In genomic region chr16:75760018-75760519, GRCh38 we compare ENCODE assay signal across 35 cellular contexts. TPM values are rescaled to one million over a fixed set of nuclear protein-coding genes. Genes with fewer than 3 reads are reported as not detected.
"Had no signal": no experiment of that assay in that cellular context is flagged by ENCODE, and none has a peak within 500 bp of the region (broad histone marks: within the 10 kb centered on the region; RNA-seq: fewer than 3 reads in every experiment).

No MANE protein-coding gene starts in this region.

- H3K36me3 Mint-ChIP-seq: activated naive CD4-positive, alpha-beta T cell treated with anti-CD3 and anti-CD28 coated beads, Interleukin-2, amount 50 U/mL, for 24 hours; activated naive CD8-positive, alpha-beta T cell treated with anti-CD3 and anti-CD28 coated beads for 36 hours had no signal

- H3K27me3 ChIP-seq: adrenal gland, body of pancreas, esophagus muscularis mucosa, foreskin keratinocyte, gastrocnemius medialis, heart left ventricle had no signal

- H3K4me3 ChIP-seq: adrenal gland, body of pancreas, esophagus muscularis mucosa, gastrocnemius medialis, heart left ventricle had no signal

- H3K4me3 Mint-ChIP-seq: activated CD4-positive, alpha-beta memory T cell treated with anti-CD3 and anti-CD28 coated beads, Interleukin-2, amount 10 ng/mL, durations not matched to agents 7 days and 5 days; activated CD4-positive, alpha-beta T cell treated with anti-CD3 and anti-CD28 coated beads, Interleukin-2, amount 10 ng/mL, durations not matched to agents 7 days and 5 days; activated naive CD4-positive, alpha-beta T cell treated with anti-CD3 and anti-CD28 coated beads for 36 hours; activated naive CD4-positive, alpha-beta T cell treated with anti-CD3 and anti-CD28 coated beads, Interleukin-2, amount 50 U/mL, for 24 hours; activated naive CD8-positive, alpha-beta T cell treated with anti-CD3 and anti-CD28 coated beads for 36 hours; activated naive CD8-positive, alpha-beta T cell treated with anti-CD3 and anti-CD28 coated beads, Interleukin-2, amount 50 U/mL, for 24 hours; activated T-cell treated with anti-CD3 and anti-CD28 coated beads, Interleukin-2, amount 50 U/mL, for 4 hours; effector memory CD8-positive, alpha-beta T cell; T-helper 17 cell; T-helper 2 cell treated with Interferon-gamma antibody and Interleukin-4, amounts not matched to agents 5 μg/mL and 100 μg/mL, for 36 hours had no signal

- H3K27ac ChIP-seq: adrenal gland, esophagus muscularis mucosa, foreskin keratinocyte, gastrocnemius medialis, heart left ventricle, WERI-Rb-1 had no signal

- H3K4me1 Mint-ChIP-seq: activated naive CD4-positive, alpha-beta T cell treated with anti-CD3 and anti-CD28 coated beads, Interleukin-2, amount 50 U/mL, for 24 hours had no signal

- ATAC-seq: activated naive CD8-positive, alpha-beta T cell treated with anti-CD3 and anti-CD28 coated beads, Interleukin-2, amount 50 U/mL, for 24 hours; activated T-cell treated with anti-CD3 and anti-CD28 coated beads, Interleukin-2, amount 50 U/mL, for 4 hours; body of pancreas; effector memory CD8-positive, alpha-beta T cell; foreskin keratinocyte; gastrocnemius medialis; heart left ventricle; T-helper 17 cell had no signal

- FAIRE-seq: colon had no signal

- H3K27ac Mint-ChIP-seq: activated CD4-positive, alpha-beta memory T cell treated with anti-CD3 and anti-CD28 coated beads, Interleukin-2, amount 10 ng/mL, durations not matched to agents 7 days and 5 days; activated CD4-positive, alpha-beta T cell treated with anti-CD3 and anti-CD28 coated beads, Interleukin-2, amount 10 ng/mL, durations not matched to agents 7 days and 5 days; activated naive CD4-positive, alpha-beta T cell treated with anti-CD3 and anti-CD28 coated beads for 36 hours; activated naive CD4-positive, alpha-beta T cell treated with anti-CD3 and anti-CD28 coated beads, Interleukin-2, amount 50 U/mL, for 24 hours; activated naive CD8-positive, alpha-beta T cell treated with anti-CD3 and anti-CD28 coated beads for 36 hours; activated naive CD8-positive, alpha-beta T cell treated with anti-CD3 and anti-CD28 coated beads, Interleukin-2, amount 50 U/mL, for 24 hours; activated T-helper 2 cell treated with anti-CD3 and anti-CD28 coated beads, Interferon-gamma antibody, Interleukin-2, Interleukin-4, amounts not matched to agents 10 μg/mL and 5 μg/mL and 100 μg/mL, durations not matched to agents 14 hours and 24 hours and 36 hours; effector memory CD8-positive, alpha-beta T cell; T-helper 2 cell treated with Interferon-gamma antibody and Interleukin-4, amounts not matched to agents 5 μg/mL and 100 μg/mL, for 36 hours had no signal

- DNase-seq: activated CD4-positive, alpha-beta memory T cell treated with anti-CD3 and anti-CD28 coated beads, Interleukin-2, amount 10 ng/mL, durations not matched to agents 7 days and 5 days; activated CD4-positive, alpha-beta T cell treated with anti-CD3 and anti-CD28 coated beads for 4 hours; activated CD4-positive, alpha-beta T cell treated with anti-CD3 and anti-CD28 coated beads, Interleukin-2, amount 10 ng/mL, durations not matched to agents 7 days and 5 days; activated CD4-positive, alpha-beta T cell treated with anti-CD3 and anti-CD28 coated beads, Interleukin-2, amount 50 U/mL, for 4 hours; activated CD4-positive, CD25-positive, alpha-beta regulatory T cell; activated CD4-positive, CD25-positive, alpha-beta regulatory T cell treated with anti-CD3 and anti-CD28 coated beads, Interleukin-2, amount 50 U/mL, for 72 hours; activated CD8-positive, alpha-beta memory T cell treated with anti-CD3 and anti-CD28 coated beads for 24 hours; activated effector memory CD4-positive, alpha-beta T cell treated with anti-CD3 and anti-CD28 coated beads, Interleukin-2, amount 50 U/mL, for 16 hours; activated naive CD4-positive, alpha-beta T cell treated with anti-CD3 and anti-CD28 coated beads for 36 hours; activated naive CD8-positive, alpha-beta T cell treated with anti-CD3 and anti-CD28 coated beads for 36 hours; activated naive CD8-positive, alpha-beta T cell treated with anti-CD3 and anti-CD28 coated beads, Interleukin-2, amount 50 U/mL, for 24 hours; activated T-cell treated with anti-CD3 and anti-CD28 coated beads, Interleukin-2, amount 50 U/mL, for 4 hours; adrenal gland; amygdala; aorta; body of pancreas; caudate nucleus; cortex of kidney; dermis blood vessel endothelial cell; effector CD4-positive, alpha-beta T cell; effector memory CD8-positive, alpha-beta T cell; erythroblast; foreskin keratinocyte; gastrocnemius medialis; glutamatergic neuron; heart left ventricle; T-helper 17 cell; T1000; WERI-Rb-1 had no signal

- H3K9me3 Mint-ChIP-seq: activated CD4-positive, alpha-beta memory T cell treated with anti-CD3 and anti-CD28 coated beads, Interleukin-2, amount 10 ng/mL, durations not matched to agents 7 days and 5 days; activated CD4-positive, alpha-beta T cell treated with anti-CD3 and anti-CD28 coated beads, Interleukin-2, amount 10 ng/mL, durations not matched to agents 7 days and 5 days; activated naive CD4-positive, alpha-beta T cell treated with anti-CD3 and anti-CD28 coated beads for 36 hours; activated naive CD4-positive, alpha-beta T cell treated with anti-CD3 and anti-CD28 coated beads, Interleukin-2, amount 50 U/mL, for 24 hours; activated naive CD8-positive, alpha-beta T cell treated with anti-CD3 and anti-CD28 coated beads for 36 hours; activated naive CD8-positive, alpha-beta T cell treated with anti-CD3 and anti-CD28 coated beads, Interleukin-2, amount 50 U/mL, for 24 hours; activated T-cell treated with anti-CD3 and anti-CD28 coated beads, Interleukin-2, amount 50 U/mL, for 4 hours; activated T-helper 2 cell treated with anti-CD3 and anti-CD28 coated beads, Interferon-gamma antibody, Interleukin-2, Interleukin-4, amounts not matched to agents 10 μg/mL and 5 μg/mL and 100 μg/mL, durations not matched to agents 14 hours and 24 hours and 36 hours; effector memory CD8-positive, alpha-beta T cell; T-helper 2 cell treated with Interferon-gamma antibody and Interleukin-4, amounts not matched to agents 5 μg/mL and 100 μg/mL, for 36 hours had no signal

- H3K36me3 ChIP-seq: adrenal gland, esophagus muscularis mucosa, gastrocnemius medialis, heart left ventricle, WERI-Rb-1 had no signal

- H3K27me3 Mint-ChIP-seq: activated CD4-positive, alpha-beta memory T cell treated with anti-CD3 and anti-CD28 coated beads, Interleukin-2, amount 10 ng/mL, durations not matched to agents 7 days and 5 days; activated CD4-positive, alpha-beta T cell treated with anti-CD3 and anti-CD28 coated beads, Interleukin-2, amount 10 ng/mL, durations not matched to agents 7 days and 5 days; activated naive CD4-positive, alpha-beta T cell treated with anti-CD3 and anti-CD28 coated beads, Interleukin-2, amount 50 U/mL, for 24 hours; activated naive CD8-positive, alpha-beta T cell treated with anti-CD3 and anti-CD28 coated beads, Interleukin-2, amount 50 U/mL, for 24 hours; T-helper 17 cell had no signal

- H3K9me3 ChIP-seq: adrenal gland, body of pancreas, esophagus muscularis mucosa, gastrocnemius medialis, heart left ventricle had no signal

- H3K4me1 ChIP-seq: adrenal gland, foreskin keratinocyte, gastrocnemius medialis had no signal

RNA-seq across cellular contexts. Expression of gene CPHXL, which starts 33.8 kb away (rescaled TPM):
- total RNA-seq: activated CD4-positive, alpha-beta memory T cell treated with anti-CD3 and anti-CD28 coated beads, Interleukin-2, amount 10 ng/mL, durations not matched to agents 7 days and 5 days; activated CD4-positive, alpha-beta T cell treated with anti-CD3 and anti-CD28 coated beads, Interleukin-2, amount 10 ng/mL, durations not matched to agents 7 days and 5 days; activated naive CD4-positive, alpha-beta T cell treated with anti-CD3 and anti-CD28 coated beads for 36 hours; activated naive CD8-positive, alpha-beta T cell treated with anti-CD3 and anti-CD28 coated beads for 36 hours; activated T-cell treated with anti-CD3 and anti-CD28 coated beads, Interleukin-2, amount 50 U/mL, for 4 hours; activated T-helper 2 cell treated with anti-CD3 and anti-CD28 coated beads, Interferon-gamma antibody, Interleukin-2, Interleukin-4, amounts not matched to agents 10 μg/mL and 5 μg/mL and 100 μg/mL, durations not matched to agents 14 hours and 24 hours and 36 hours; adrenal gland; aorta; body of pancreas; chondrocyte; dermis blood vessel endothelial cell; esophagus muscularis mucosa; foreskin keratinocyte; gastrocnemius medialis; heart left ventricle; T-helper 17 cell had no signal
- polyA plus RNA-seq: adrenal gland, aorta, foreskin keratinocyte, heart left ventricle had no signal

RNA-seq across cellular contexts. Expression of gene DUXB, which starts 58.8 kb away (rescaled TPM):
- total RNA-seq: activated CD4-positive, alpha-beta memory T cell treated with anti-CD3 and anti-CD28 coated beads, Interleukin-2, amount 10 ng/mL, durations not matched to agents 7 days and 5 days; activated CD4-positive, alpha-beta T cell treated with anti-CD3 and anti-CD28 coated beads, Interleukin-2, amount 10 ng/mL, durations not matched to agents 7 days and 5 days; activated naive CD4-positive, alpha-beta T cell treated with anti-CD3 and anti-CD28 coated beads for 36 hours; activated naive CD8-positive, alpha-beta T cell treated with anti-CD3 and anti-CD28 coated beads for 36 hours; activated T-cell treated with anti-CD3 and anti-CD28 coated beads, Interleukin-2, amount 50 U/mL, for 4 hours; activated T-helper 2 cell treated with anti-CD3 and anti-CD28 coated beads, Interferon-gamma antibody, Interleukin-2, Interleukin-4, amounts not matched to agents 10 μg/mL and 5 μg/mL and 100 μg/mL, durations not matched to agents 14 hours and 24 hours and 36 hours; adrenal gland; aorta; body of pancreas; chondrocyte; dermis blood vessel endothelial cell; esophagus muscularis mucosa; foreskin keratinocyte; gastrocnemius medialis; heart left ventricle; T-helper 17 cell had no signal
- polyA plus RNA-seq: adrenal gland, aorta, foreskin keratinocyte, heart left ventricle had no signal
